Comparison of ENCODE assay signal across 8 cellular contexts in the genomic region with DNA sequence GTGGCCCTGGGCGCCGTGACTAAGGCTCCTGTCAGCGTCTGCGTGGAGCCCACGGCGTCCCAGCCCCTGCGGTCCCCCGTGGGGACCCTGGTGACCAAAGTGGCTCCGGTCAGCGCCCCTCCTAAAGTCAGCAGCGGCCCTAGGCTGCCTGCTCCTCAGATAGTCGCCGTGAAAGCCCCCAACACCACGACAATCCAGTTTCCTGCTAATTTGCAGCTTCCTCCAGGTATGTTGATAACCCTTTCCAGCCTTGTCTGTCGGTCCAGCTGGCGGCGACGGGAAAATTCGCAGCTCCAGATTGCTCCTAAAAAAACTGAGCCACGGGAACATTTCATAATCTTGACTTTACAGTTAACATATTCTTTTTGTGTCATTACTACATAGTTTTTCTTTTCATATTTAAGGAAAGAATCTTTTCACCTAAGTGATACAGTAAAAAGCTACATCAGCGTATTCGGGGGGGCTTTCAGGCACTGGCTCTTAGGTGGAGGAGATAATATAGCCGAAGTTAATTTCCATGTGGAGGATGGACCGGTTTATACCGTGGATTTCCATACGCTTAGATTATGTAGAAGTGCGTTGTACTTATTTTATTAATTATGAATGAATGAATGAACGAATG. TPM values are rescaled to one million over a fixed set of nuclear protein-coding genes. Genes with fewer than 3 reads are reported as not detected.
DNase-seq lines count a peak whose midpoint lies in the region; ATAC-seq, FAIRE-seq and TF ChIP-seq lines count a peak whose summit lies in the region.

No MANE protein-coding gene starts in this region.

- H3K36me3 ChIP-seq in Loucy (ENCODE audit: insufficient read depth, low read length) = no peaks in the 10 kb centered on the region
- no peaks in the 10 kb centered on the region for H3K36me3 ChIP-seq in bronchial epithelial cell (ENCODE audit: control insufficient read depth, insufficient read depth, low read length)

- no peak for TF ChIP-seq POLR2A in GM18505 (IDR thresholded peaks at IDR 0.05; ENCODE audit: borderline replicate concordance, extremely low read depth, insufficient read depth, insufficient read length)
- TF ChIP-seq POLR2A in erythroblast (IDR thresholded peaks at IDR 0.05; ENCODE audit: low read length) = no peak

- ATAC-seq in HG03135 (IDR thresholded peaks at IDR 0.05; ENCODE audit: unreplicated experiment) (no peak), GM18505 (IDR thresholded peaks at IDR 0.05; ENCODE audit: unreplicated experiment) (no peak)

- H3K27me3 ChIP-seq in Loucy (ENCODE audit: insufficient read depth, low read length, poor library complexity, severe bottlenecking) = no peaks in the 10 kb centered on the region
- no peaks in the 10 kb centered on the region for H3K27me3 ChIP-seq in bronchial epithelial cell (ENCODE audit: control insufficient read depth, insufficient read depth, low read length)
- H3K27me3 ChIP-seq in mononuclear cell (ENCODE audit: insufficient read depth, low read length) = no peaks in the 10 kb centered on the region

- H3K4me2 ChIP-seq in Loucy (ENCODE audit: low read depth, low read length, poor library complexity, severe bottlenecking) = peak overlapping the region; percentile 83

- no peaks in the 10 kb centered on the region for H3K9me2 ChIP-seq in Loucy (replicated peaks; ENCODE audit: low read depth, low read length)

- H4K20me1 ChIP-seq in Loucy (ENCODE audit: insufficient read depth, low read length, poor library complexity, severe bottlenecking) = peaks cover 25% of the 10 kb centered on the region

- no peaks in the 10 kb centered on the region for H3F3A ChIP-seq in Loucy (ENCODE audit: low read depth)

- peak overlapping the region; percentile 81 for H3K9ac ChIP-seq in Loucy (ENCODE audit: low read depth, low read length, poor library complexity, severe bottlenecking)

- H2AFZ ChIP-seq in Loucy (ENCODE audit: low read length) = peak overlapping the region; percentile 89; the same call in 1 of the 2 replicates

- DNase-seq in NCI-H82 (lab: John Stamatoyannopoulos, UW) (peak; percentile 51), NCI-H82 treated with DMSO at 0.1 percent for 48 hours (lab: John Stamatoyannopoulos, UW; ENCODE audit: unreplicated experiment) (no peak), bronchial epithelial cell (ENCODE audit: low read depth) (peak; percentile 21), erythroblast (lab: John Stamatoyannopoulos, UW) (no peak)

- H3K4me3 ChIP-seq in Loucy (ENCODE audit: low read length, poor library complexity, severe bottlenecking) = peak overlapping the region; percentile 78
- peak overlapping the region; percentile 96 for H3K4me3 ChIP-seq in bronchial epithelial cell (ENCODE audit: low read depth, low read length)
- peak overlapping the region; percentile 68 for H3K4me3 ChIP-seq in mononuclear cell (ENCODE audit: low read length)

- no peak for FAIRE-seq in bronchial epithelial cell (lab: Jason Lieb, UNC)

- H3K4me1 ChIP-seq in Loucy (ENCODE audit: insufficient read depth, low read length, poor library complexity, severe bottlenecking) (peaks cover 36% of the 10 kb centered on the region), mononuclear cell (ENCODE audit: insufficient read depth, low read length) (peaks cover 16% of the 10 kb centered on the region)

- H3K9me3 ChIP-seq in Loucy (ENCODE audit: insufficient read depth, low read depth, low read length) (0 out of 2 replicates have a peak, but pooled peaks cover 5% of the 10 kb centered on the region), mononuclear cell (ENCODE audit: low read depth, low read length) (no peaks in the 10 kb centered on the region)

- peaks cover 53% of the 10 kb centered on the region for H3K79me2 ChIP-seq in Loucy (ENCODE audit: insufficient read depth, low read length)

- TF ChIP-seq CTCF in Loucy (conservative IDR thresholded peaks at IDR 0.05; ENCODE audit: low read length) (no peak), bronchial epithelial cell (IDR thresholded peaks at IDR 0.05; ENCODE audit: insufficient read depth, low read length, severe bottlenecking) (no peak)

RNA-seq across cellular contexts. Expression of a gene that starts 0.9 kb away (rescaled TPM):
- total RNA-seq in bronchial epithelial cell = 2.3 and 6.6 TPM in 2 replicates
- total RNA-seq in mononuclear cell = 28.1 TPM

Comparison
In these comparisons a context has a peak if more than half of its experiments do, and no peak if none do; other contexts are left out.
1. DNase-seq: peak in NCI-H82 (single experiment) and bronchial epithelial cell (single experiment); none in NCI-H82 treated with DMSO at 0.1 percent for 48 hours (single experiment) and erythroblast (0 of 2).
2. Peak in every context shown above with its lines, with median percentiles within 50 percentile points of each other: H3K4me3 ChIP-seq.